Comparison of ENCODE assay signal across 9 cellular contexts in genomic region chr19:38057954-38058690, GRCh38.
A peak's percentile ranks its signal among the peaks of the same experiment; 100 is the strongest.
DNase-seq lines count a peak whose midpoint lies in the region; TF ChIP-seq lines count a peak whose summit lies in the region.
"Had no signal": no experiment of that assay in that cellular context is flagged by ENCODE, and none has a peak within 500 bp of the region (broad histone marks: within the 10 kb centered on the region; RNA-seq: fewer than 3 reads in every experiment).

No MANE protein-coding gene starts in this region.

- peak overlapping the region; percentile 46 for H3K4me2 ChIP-seq in hepatocyte

- peak overlapping the region; percentile 22 for H3K27ac Mint-ChIP-seq in activated CD4-positive, alpha-beta T cell treated with anti-CD3 and anti-CD28 coated beads, Interleukin-2, amount 10 ng/mL, durations not matched to agents 24 days and 14 days
- peak overlapping the region; percentile 94 for H3K27ac Mint-ChIP-seq in type B pancreatic cell

- H4K20me1 ChIP-seq in hepatocyte (ENCODE audit: insufficient read depth, poor library complexity, severe bottlenecking) = peaks cover 3% of the 10 kb centered on the region

- H3K4me3 Mint-ChIP-seq in activated CD4-positive, alpha-beta T cell treated with anti-CD3 and anti-CD28 coated beads, Interleukin-2, amount 10 ng/mL, durations not matched to agents 24 days and 14 days = no peak overlapping the region
- H3K4me3 Mint-ChIP-seq in type B pancreatic cell = peak overlapping the region; percentile 58

- H3K27ac ChIP-seq in hepatocyte (peak overlapping the region; percentile 49), right atrium auricular region (no peak overlapping the region)
- no peak overlapping the region for H3K27ac ChIP-seq in effector memory CD4-positive, alpha-beta T cell (ENCODE audit: insufficient read depth, low read length, poor library complexity, severe bottlenecking)
- H3K27ac ChIP-seq: heart right ventricle had no signal

- H3K4me3 ChIP-seq in hepatocyte (no peak overlapping the region), right atrium auricular region (no peak overlapping the region)
- no peak overlapping the region for H3K4me3 ChIP-seq in effector memory CD4-positive, alpha-beta T cell (ENCODE audit: insufficient read depth, low read depth, low read length, poor library complexity, severe bottlenecking)
- H3K4me3 ChIP-seq: heart right ventricle had no signal

- H3K36me3 Mint-ChIP-seq in activated CD4-positive, alpha-beta T cell treated with anti-CD3 and anti-CD28 coated beads, Interleukin-2, amount 10 ng/mL, durations not matched to agents 24 days and 14 days (ENCODE audit: low read depth) = no peaks in the 10 kb centered on the region
- no peaks in the 10 kb centered on the region for H3K36me3 Mint-ChIP-seq in type B pancreatic cell

- H3K9me3 Mint-ChIP-seq in activated CD4-positive, alpha-beta T cell treated with anti-CD3 and anti-CD28 coated beads, Interleukin-2, amount 10 ng/mL, durations not matched to agents 24 days and 14 days = no peaks in the 10 kb centered on the region
- no peaks in the 10 kb centered on the region for H3K9me3 Mint-ChIP-seq in type B pancreatic cell

- H3K27me3 ChIP-seq in hepatocyte (no peaks in the 10 kb centered on the region), right atrium auricular region (no peaks in the 10 kb centered on the region)
- no peaks in the 10 kb centered on the region for H3K27me3 ChIP-seq in effector memory CD4-positive, alpha-beta T cell (replicated peaks; ENCODE audit: control insufficient read depth, insufficient read depth, low read length, poor library complexity, severe bottlenecking)
- H3K27me3 ChIP-seq: heart right ventricle had no signal

- peaks cover 16% of the 10 kb centered on the region for H3K79me2 ChIP-seq in hepatocyte

- H3K4me1 Mint-ChIP-seq in activated CD4-positive, alpha-beta T cell treated with anti-CD3 and anti-CD28 coated beads, Interleukin-2, amount 10 ng/mL, durations not matched to agents 24 days and 14 days = peaks cover 17% of the 10 kb centered on the region
- peaks cover 41% of the 10 kb centered on the region for H3K4me1 Mint-ChIP-seq in type B pancreatic cell (ENCODE audit: unreplicated experiment)

- 69% methylated on average over 11 of the region's 11 CpGs for WGBS in hepatocyte (ENCODE audit: low lambda C conversion rate, missing lambda C conversion rate)

- no peak for TF ChIP-seq CTCF in hepatocyte (IDR thresholded peaks at IDR 0.05; ENCODE audit: poor library complexity)
- no peak for TF ChIP-seq CTCF in type B pancreatic cell (conservative IDR thresholded peaks at IDR 0.05)
- TF ChIP-seq CTCF in right atrium auricular region (IDR thresholded peaks at IDR 0.05) = no peak

- H3K9me2 ChIP-seq in hepatocyte (replicated peaks; ENCODE audit: insufficient read depth) = no peaks in the 10 kb centered on the region

- intact Hi-C loops in activated CD4-positive, alpha-beta T cell treated with anti-CD3 and anti-CD28 coated beads, Interleukin-2, amount 10 ng/mL, durations not matched to agents 24 days and 14 days (cut with micrococcal nuclease) = no loop called here

- no peak overlapping the region for H2AFZ ChIP-seq in hepatocyte

- no peak for DNase-seq in activated CD4-positive, alpha-beta T cell treated with anti-CD3 and anti-CD28 coated beads, Interleukin-2, amount 10 ng/mL, durations not matched to agents 24 days and 14 days
- DNase-seq in activated CD4-positive, alpha-beta T cell treated with anti-CD3 and anti-CD28 coated beads for 4 hours = no peak
- DNase-seq in NCI-H526 (lab: John Stamatoyannopoulos, UW) (peak; percentile 78 to 81), hepatocyte (ENCODE audit: low spot score) (peak; percentile 28), type B pancreatic cell (ENCODE audit: extremely low spot score, unreplicated experiment) (no peak), GM19240 (ENCODE audit: insufficient read length, low spot score) (no peak), right atrium auricular region (ENCODE audit: low spot score) (no peak)
- no peak for DNase-seq in effector memory CD4-positive, alpha-beta T cell
- DNase-seq: heart right ventricle had no signal

- H3K4me1 ChIP-seq in hepatocyte (ENCODE audit: insufficient read depth) (peaks cover 4% of the 10 kb centered on the region), right atrium auricular region (no peaks in the 10 kb centered on the region)
- H3K4me1 ChIP-seq in effector memory CD4-positive, alpha-beta T cell (ENCODE audit: control insufficient read depth, insufficient read depth, low read length, poor library complexity, severe bottlenecking) = peaks cover 5% of the 10 kb centered on the region

- H3K9me3 ChIP-seq in hepatocyte (ENCODE audit: low read depth) (no peaks in the 10 kb centered on the region), right atrium auricular region (no peaks in the 10 kb centered on the region)
- H3K9me3 ChIP-seq in effector memory CD4-positive, alpha-beta T cell (ENCODE audit: control insufficient read depth, low read length) = no peaks in the 10 kb centered on the region
- H3K9me3 ChIP-seq: heart right ventricle had no signal

- no peaks in the 10 kb centered on the region for H3K27me3 Mint-ChIP-seq in activated CD4-positive, alpha-beta T cell treated with anti-CD3 and anti-CD28 coated beads, Interleukin-2, amount 10 ng/mL, durations not matched to agents 24 days and 14 days
- H3K27me3 Mint-ChIP-seq in type B pancreatic cell = no peaks in the 10 kb centered on the region

- H3K36me3 ChIP-seq in hepatocyte (replicated peaks; ENCODE audit: insufficient read depth, low read depth) = no peaks in the 10 kb centered on the region
- no peaks in the 10 kb centered on the region for H3K36me3 ChIP-seq in right atrium auricular region
- H3K36me3 ChIP-seq in effector memory CD4-positive, alpha-beta T cell (ENCODE audit: control insufficient read depth, insufficient read depth, low read length) = no peaks in the 10 kb centered on the region
- H3K36me3 ChIP-seq: heart right ventricle had no signal

Comparison
In these comparisons a context has a peak if more than half of its experiments do, and no peak if none do; other contexts are left out.
1. DNase-seq: peak in NCI-H526 (2 of 2) and hepatocyte (single experiment); none in activated CD4-positive, alpha-beta T cell treated with anti-CD3 and anti-CD28 coated beads, Interleukin-2, amount 10 ng/mL, durations not matched to agents 24 days and 14 days (single experiment), activated CD4-positive, alpha-beta T cell treated with anti-CD3 and anti-CD28 coated beads for 4 hours (0 of 2), type B pancreatic cell (single experiment), GM19240 (single experiment), right atrium auricular region (single experiment) and effector memory CD4-positive, alpha-beta T cell (0 of 3).